17 cellular contexts compared by ENCODE assay signal in genomic region chr19:49373174-49373573, GRCh38. TPM values are rescaled to one million over a fixed set of nuclear protein-coding genes. Genes with fewer than 3 reads are reported as not detected.
"Had no signal": no experiment of that assay in that cellular context is flagged by ENCODE, and none has a peak within 500 bp of the region (broad histone marks: within the 10 kb centered on the region; RNA-seq: fewer than 3 reads in every experiment).

No MANE protein-coding gene starts in this region.

RNA-seq across cellular contexts. Expression of gene DKKL1, which starts 9.5 kb away (rescaled TPM):
- total RNA-seq: activated CD4-positive, alpha-beta memory T cell treated with anti-CD3 and anti-CD28 coated beads for 36 hours; activated CD4-positive, alpha-beta T cell treated with anti-CD3 and anti-CD28 coated beads, Interleukin-2, amount 10 ng/mL, durations not matched to agents 24 days and 14 days; activated CD8-positive, alpha-beta memory T cell treated with anti-CD3 and anti-CD28 coated beads for 36 hours; activated CD8-positive, alpha-beta T cell treated with anti-CD3 and anti-CD28 coated beads for 36 hours; activated naive CD4-positive, alpha-beta T cell treated with anti-CD3 and anti-CD28 coated beads for 36 hours; activated naive CD4-positive, alpha-beta T cell treated with anti-CD3 and anti-CD28 coated beads, Interleukin-2, amount 50 U/mL, for 72 hours; activated naive CD8-positive, alpha-beta T cell treated with anti-CD3 and anti-CD28 coated beads for 36 hours; activated T-cell treated with anti-CD3 and anti-CD28 coated beads, Interleukin-2, amount 50 U/mL, for 4 hours; activated T-cell treated with anti-CD3 and anti-CD28 coated beads, Interleukin-2, amount 50 U/mL, for 72 hours; activated T-helper 1 cell treated with anti-CD3 and anti-CD28 coated beads, Interleukin-12 subunit alpha, Interleukin-12 subunit beta, Interleukin-2, Interleukin-4 antibody, amounts not matched to agents 30 ng/mL and 10 ng/mL and 1 ng/mL, durations not matched to agents 14 hours and 24 hours and 36 hours; activated T-helper 17 cell treated with anti-CD3 and anti-CD28 coated beads, Interleukin-2, amount 50 U/mL, for 72 hours; body of pancreas; cardiac septum; T-helper 2 cell treated with Interferon-gamma antibody and Interleukin-4, amounts not matched to agents 100 ng/mL and 5 ng/mL, for 36 hours had no signal

RNA-seq across cellular contexts. Expression of gene TEAD2, which starts 11.0 kb away (rescaled TPM):
- total RNA-seq: activated CD4-positive, alpha-beta memory T cell treated with anti-CD3 and anti-CD28 coated beads for 36 hours; activated CD4-positive, alpha-beta T cell treated with anti-CD3 and anti-CD28 coated beads, Interleukin-2, amount 10 ng/mL, durations not matched to agents 24 days and 14 days; activated CD8-positive, alpha-beta memory T cell treated with anti-CD3 and anti-CD28 coated beads for 36 hours; activated CD8-positive, alpha-beta T cell treated with anti-CD3 and anti-CD28 coated beads for 36 hours; activated naive CD8-positive, alpha-beta T cell treated with anti-CD3 and anti-CD28 coated beads for 36 hours; activated T-cell treated with anti-CD3 and anti-CD28 coated beads, Interleukin-2, amount 50 U/mL, for 72 hours; activated T-helper 1 cell treated with anti-CD3 and anti-CD28 coated beads, Interleukin-12 subunit alpha, Interleukin-12 subunit beta, Interleukin-2, Interleukin-4 antibody, amounts not matched to agents 30 ng/mL and 10 ng/mL and 1 ng/mL, durations not matched to agents 14 hours and 24 hours and 36 hours; T-helper 2 cell treated with Interferon-gamma antibody and Interleukin-4, amounts not matched to agents 100 ng/mL and 5 ng/mL, for 36 hours had no signal

RNA-seq across cellular contexts. Expression of gene KASH5, which starts 14.9 kb away (rescaled TPM):
- total RNA-seq: activated CD4-positive, alpha-beta T cell treated with anti-CD3 and anti-CD28 coated beads, Interleukin-2, amount 10 ng/mL, durations not matched to agents 24 days and 14 days; activated T-helper 1 cell treated with anti-CD3 and anti-CD28 coated beads, Interleukin-12 subunit alpha, Interleukin-12 subunit beta, Interleukin-2, Interleukin-4 antibody, amounts not matched to agents 30 ng/mL and 10 ng/mL and 1 ng/mL, durations not matched to agents 14 hours and 24 hours and 36 hours; aorta; astrocyte; cardiac septum; cerebellum had no signal
